ENCODE assay signal across 25 cellular contexts in the genomic region with DNA sequence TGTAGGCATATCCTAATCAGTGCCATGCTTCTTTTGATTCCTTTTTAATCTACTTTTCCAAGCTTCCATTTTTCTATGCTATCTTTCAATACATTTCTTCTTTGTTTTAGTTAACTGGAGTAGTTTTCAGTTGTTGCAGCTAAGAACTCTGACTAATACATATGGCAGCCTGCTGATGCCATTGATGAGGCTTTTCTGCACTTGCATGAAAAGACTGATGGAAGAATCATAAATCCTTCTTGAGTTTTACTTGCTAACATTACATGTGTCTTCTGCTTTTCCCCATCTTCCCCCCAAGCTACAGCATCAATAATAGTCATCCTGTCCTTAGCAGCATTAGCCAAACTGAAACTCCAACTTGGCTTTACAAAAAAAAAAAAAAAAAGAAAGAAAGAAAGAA.
"Had no signal": no experiment of that assay in that cellular context is flagged by ENCODE, and none has a peak within 500 bp of the region (broad histone marks: within the 10 kb centered on the region; RNA-seq: fewer than 3 reads in every experiment).

No MANE protein-coding gene starts in this region.

- H3K27ac ChIP-seq: body of pancreas, dorsolateral prefrontal cortex, esophagus muscularis mucosa, heart right ventricle, neural progenitor cell, right lobe of liver, stomach, suprapubic skin, tibial nerve had no signal

- H3K4me1 ChIP-seq: body of pancreas, esophagus muscularis mucosa, heart right ventricle, neural progenitor cell, right lobe of liver, stomach, suprapubic skin, tibial nerve had no signal

- H3K9ac ChIP-seq: neural progenitor cell had no signal

- H3K27me3 ChIP-seq: body of pancreas, dorsolateral prefrontal cortex, esophagus muscularis mucosa, heart right ventricle, neural progenitor cell, right lobe of liver, stomach, suprapubic skin, tibial nerve had no signal

- H3K4me2 ChIP-seq: neural progenitor cell had no signal

- H3K9me3 ChIP-seq: body of pancreas, heart right ventricle, right lobe of liver, stomach had no signal

- H2AFZ ChIP-seq: neural progenitor cell had no signal

- H3K36me3 ChIP-seq: esophagus muscularis mucosa, heart right ventricle, neural progenitor cell, right lobe of liver, stomach, suprapubic skin, tibial nerve had no signal

- ATAC-seq: body of pancreas; effector memory CD8-positive, alpha-beta T cell; heart right ventricle; left lobe of liver; naive thymus-derived CD8-positive, alpha-beta T cell; right lobe of liver; stimulated activated memory B cell treated with anti-CD40 and anti-IgM and Interleukin-4, amounts not matched to agents 10 μg/mL and 1 μg/mL and 100 μg/mL, for 72 hours had no signal

- H3K4me3 ChIP-seq: body of pancreas, dorsolateral prefrontal cortex, esophagus muscularis mucosa, heart right ventricle, lung, neural progenitor cell, right lobe of liver, stomach, suprapubic skin, tibial nerve had no signal

- DNase-seq: activated CD4-positive, alpha-beta memory T cell treated with anti-CD3 and anti-CD28 coated beads for 36 hours; activated CD4-positive, alpha-beta T cell treated with anti-CD3 and anti-CD28 coated beads for 4 hours; activated CD4-positive, CD25-positive, alpha-beta regulatory T cell; activated naive CD4-positive, alpha-beta T cell treated with Interleukin-2 at 50 U/mL for 16 hours; activated naive CD8-positive, alpha-beta T cell treated with anti-CD3 and anti-CD28 coated beads for 36 hours; activated T-cell treated with anti-CD3 and anti-CD28 coated beads, Interleukin-2, amount 50 U/mL, for 48 hours; amygdala; body of pancreas; dorsolateral prefrontal cortex; effector memory CD8-positive, alpha-beta T cell; heart right ventricle; naive thymus-derived CD8-positive, alpha-beta T cell; posterior cingulate gyrus; right lobe of liver; small intestine; stimulated activated CD4-positive, alpha-beta T cell treated with anti-CD3 and anti-CD28 coated beads, Interleukin-2, amount 100 ng/mL, for 24 hours; stomach; T1000 had no signal
